Comparison of ENCODE assay signal across 11 cellular contexts in genomic region chr3:186810597-186810996, GRCh38. TPM values are rescaled to one million over a fixed set of nuclear protein-coding genes. Genes with fewer than 3 reads are reported as not detected.
"Had no signal": no experiment of that assay in that cellular context is flagged by ENCODE, and none has a peak within 500 bp of the region (broad histone marks: within the 10 kb centered on the region; RNA-seq: fewer than 3 reads in every experiment).

No MANE protein-coding gene starts in this region.

- H3K4me3 ChIP-seq: GM23248, HAP-1 had no signal

- H3K27ac Mint-ChIP-seq: HFFc6 had no signal

- H2AFZ ChIP-seq: GM23248 had no signal

- H3K9me3 ChIP-seq: HAP-1 had no signal

- ATAC-seq: HCT116 had no signal

- H3K9me3 Mint-ChIP-seq: HFFc6 had no signal

- DNase-seq: GM23248, GOT3, H7, HFFc6, IMR-90, KBM-7 had no signal

- H3K4me3 Mint-ChIP-seq: HFFc6 had no signal

- H3K27ac ChIP-seq: GM23248, HL-60 had no signal

- H3K9ac ChIP-seq: GM23248 had no signal

- H3K36me3 ChIP-seq: HAP-1 had no signal

RNA-seq across cellular contexts. Expression of gene ADIPOQ, which starts 31.9 kb away (rescaled TPM):
- total RNA-seq: GM23248, H4, H7, HFFc6, HT1080, IMR-90 had no signal
- polyA plus RNA-seq: GM23248, IMR-90 had no signal
